22 cellular contexts compared by ENCODE assay signal in the genomic region with DNA sequence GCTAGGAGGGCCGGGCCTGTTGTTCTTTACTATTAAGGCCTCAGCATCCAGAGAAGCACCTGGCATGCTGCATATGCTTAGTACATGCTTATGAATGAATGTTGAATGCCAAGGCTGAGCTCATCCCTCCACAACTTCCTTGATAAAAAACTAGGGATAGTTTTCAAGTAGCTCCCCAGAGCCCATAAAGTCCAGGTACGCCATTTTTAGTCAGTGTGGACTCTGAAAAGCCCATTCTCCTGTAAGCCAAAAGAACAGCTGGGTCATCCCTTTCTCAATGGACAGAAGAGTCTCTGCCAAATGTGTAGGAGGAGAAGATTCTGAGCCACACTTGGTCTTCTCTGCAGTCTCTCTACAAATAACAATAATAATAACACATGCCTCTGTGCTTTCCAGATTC. TPM values are rescaled to one million over a fixed set of nuclear protein-coding genes. Genes with fewer than 3 reads are reported as not detected.
"Had no signal": no experiment of that assay in that cellular context is flagged by ENCODE, and none has a peak within 500 bp of the region (broad histone marks: within the 10 kb centered on the region; RNA-seq: fewer than 3 reads in every experiment).

No MANE protein-coding gene starts in this region.

- H3K27ac Mint-ChIP-seq: activated naive CD4-positive, alpha-beta T cell treated with anti-CD3 and anti-CD28 coated beads for 36 hours; endodermal cell; natural killer cell treated with Interleukin-12 subunit alpha and Interleukin-12 subunit beta and Interleukin-15 and Interleukin-18, amount 100 ng/mL, for 72 hours; type B pancreatic cell had no signal

- DNase-seq: activated CD4-positive, alpha-beta T cell treated with anti-CD3 and anti-CD28 coated beads, Interleukin-2, amount 50 U/mL, for 1 hour; activated CD8-positive, alpha-beta memory T cell treated with anti-CD3 and anti-CD28 coated beads, Interleukin-2, amount 50 U/mL, for 4 hours; activated naive CD4-positive, alpha-beta T cell treated with anti-CD3 and anti-CD28 coated beads for 36 hours; activated T-cell treated with anti-CD3 and anti-CD28 coated beads, Interleukin-2, amount 50 U/mL, for 4 hours; anterior cingulate cortex; colonic mucosa; endodermal cell; left cardiac atrium; lower lobe of right lung; nucleus accumbens; posterior cingulate gyrus; stimulated activated CD4-positive, alpha-beta T cell treated with anti-CD3 and anti-CD28 coated beads, Interleukin-2, amount 100 ng/mL, for 24 hours; stomach; T-helper 1 cell; testis had no signal

- H2AFZ ChIP-seq: hepatocyte had no signal

- ATAC-seq: activated CD4-positive, CD25-positive, alpha-beta regulatory T cell treated with anti-CD3 and anti-CD28 coated beads, Interleukin-2, amount 50 U/mL, for 24 hours; activated T-cell treated with anti-CD3 and anti-CD28 coated beads, Interleukin-2, amount 50 U/mL, for 4 hours; lower lobe of right lung; natural killer cell treated with Interleukin-12 subunit alpha and Interleukin-12 subunit beta and Interleukin-15 and Interleukin-18, amount 100 ng/mL, for 72 hours had no signal

- H3K9me3 Mint-ChIP-seq: activated naive CD4-positive, alpha-beta T cell treated with anti-CD3 and anti-CD28 coated beads for 36 hours; activated T-cell treated with anti-CD3 and anti-CD28 coated beads, Interleukin-2, amount 50 U/mL, for 4 hours; central memory CD8-positive, alpha-beta T cell; endodermal cell; natural killer cell treated with Interleukin-12 subunit alpha and Interleukin-12 subunit beta and Interleukin-15 and Interleukin-18, amount 100 ng/mL, for 72 hours; type B pancreatic cell had no signal

- H3K4me1 ChIP-seq: colonic mucosa had no signal

- H3K4me3 ChIP-seq: colonic mucosa, hepatocyte, lower lobe of right lung, stomach, testis had no signal

- H3K79me2 ChIP-seq: hepatocyte had no signal

- H3K9me3 ChIP-seq: colonic mucosa, lower lobe of right lung, stomach, testis had no signal

- H3K4me2 ChIP-seq: hepatocyte had no signal

- H3K27ac ChIP-seq: colonic mucosa, hepatocyte, lower lobe of right lung, stomach, testis had no signal

- H3K36me3 Mint-ChIP-seq: brain; natural killer cell treated with Interleukin-12 subunit alpha and Interleukin-12 subunit beta and Interleukin-15 and Interleukin-18, amount 100 ng/mL, for 72 hours; type B pancreatic cell had no signal

- H3K4me3 Mint-ChIP-seq: activated naive CD4-positive, alpha-beta T cell treated with anti-CD3 and anti-CD28 coated beads for 36 hours; activated T-cell treated with anti-CD3 and anti-CD28 coated beads, Interleukin-2, amount 50 U/mL, for 4 hours; brain; central memory CD8-positive, alpha-beta T cell; endodermal cell; natural killer cell treated with Interleukin-12 subunit alpha and Interleukin-12 subunit beta and Interleukin-15 and Interleukin-18, amount 100 ng/mL, for 72 hours; type B pancreatic cell had no signal

- H3K36me3 ChIP-seq: colonic mucosa, lower lobe of right lung, stomach had no signal

- H3K27me3 ChIP-seq: colonic mucosa, hepatocyte, stomach, testis had no signal

- H3K4me1 Mint-ChIP-seq: endodermal cell had no signal

RNA-seq across cellular contexts. Expression of a gene that starts 8.9 kb away (rescaled TPM):
- total RNA-seq: activated naive CD4-positive, alpha-beta T cell treated with anti-CD3 and anti-CD28 coated beads for 36 hours had no signal

RNA-seq across cellular contexts. Expression of a gene that starts 35.5 kb away (rescaled TPM):
- total RNA-seq: activated naive CD4-positive, alpha-beta T cell treated with anti-CD3 and anti-CD28 coated beads for 36 hours; activated T-cell treated with anti-CD3 and anti-CD28 coated beads, Interleukin-2, amount 50 U/mL, for 4 hours; epithelial cell of proximal tubule had no signal
